ENCODE assay signal across 10 cellular contexts in the genomic region with DNA sequence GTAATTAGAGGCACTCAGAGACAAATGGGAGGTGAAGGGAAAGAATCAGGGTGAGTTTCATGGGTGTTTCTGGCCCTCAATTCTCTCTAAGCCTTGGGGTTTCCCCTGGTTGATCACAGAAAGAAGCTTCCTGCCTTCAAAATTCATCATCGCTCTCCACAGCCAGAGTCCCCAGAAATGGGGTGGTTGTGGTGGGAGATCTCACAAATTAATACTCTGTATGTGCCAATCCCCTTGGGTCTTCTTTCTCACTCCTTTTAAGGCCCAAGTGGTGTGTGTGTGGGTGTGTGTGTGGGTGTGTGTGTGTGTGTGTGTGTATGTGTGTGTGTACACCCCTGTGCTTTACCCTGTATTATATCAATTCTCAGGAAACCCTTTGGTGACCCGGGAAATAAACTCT. TPM values are rescaled to one million over a fixed set of nuclear protein-coding genes. Genes with fewer than 3 reads are reported as not detected.
DNase-seq lines count a peak whose midpoint lies in the region; ATAC-seq and TF ChIP-seq lines count a peak whose summit lies in the region.
"Had no signal": no experiment of that assay in that cellular context is flagged by ENCODE, and none has a peak within 500 bp of the region (broad histone marks: within the 10 kb centered on the region; RNA-seq: fewer than 3 reads in every experiment).

No MANE protein-coding gene starts in this region.

- in situ Hi-C loops in GM13977 (cut with MboI; ENCODE audit: low pct_unique_long_range_greater_than_20kb, low sequenced_read_pairs, unreplicated experiment): no loop called here

- H3K27me3 ChIP-seq in vagina: no peaks in the 10 kb centered on the region

- H3K9me3 ChIP-seq in vagina: no peaks in the 10 kb centered on the region
- H3K9me3 ChIP-seq: neutrophil had no signal

- DNase-seq in GM13977 (ENCODE audit: low spot score) (peak; percentile 65), NCI-H526 treated with DMSO at 0.1 percent for 48 hours (lab: John Stamatoyannopoulos, UW) (no peak), vagina (ENCODE audit: extremely low spot score in 2 of 2) (no peak)
- DNase-seq in activated CD8-positive, alpha-beta T cell treated with anti-CD3 and anti-CD28 coated beads, Interleukin-2, amount 10 ng/mL, durations not matched to agents 7 days and 5 days: peak; percentile 46
- DNase-seq in effector CD8-positive, alpha-beta T cell (lab: John Stamatoyannopoulos, UW): peak; percentile 13
- DNase-seq in stimulated activated CD8-positive, alpha-beta memory T cell treated with anti-CD3 and anti-CD28 coated beads, Interleukin-4, amount 100 ng/mL, for 4 hours (ENCODE audit: low read depth in 2 of 2, low spot score in 1 of 2): peak; percentile 20 to 43
- DNase-seq in NK-92 treated with Interleukin-12 subunit alpha and Interleukin-12 subunit beta, amount 100 ng/mL, for 24 hours (lab: John Stamatoyannopoulos, UW): no peak
- DNase-seq: NCI-H2107 had no signal

- POLR2A ChIA-PET in activated CD8-positive, alpha-beta T cell treated with anti-CD3 and anti-CD28 coated beads, Interleukin-2, amount 10 ng/mL, durations not matched to agents 7 days and 5 days (lab: Charles Lee): interaction anchor here (0.7 to 4.7 kb wide), 3 partner anchors 14 to 33 kb away, joined by 3 to 29 read pairs (median 4); a partner anchor contains a TSS

- peaks cover 19% of the 10 kb centered on the region for H3K9me3 Mint-ChIP-seq in activated CD8-positive, alpha-beta T cell treated with anti-CD3 and anti-CD28 coated beads, Interleukin-2, amount 10 ng/mL, durations not matched to agents 7 days and 5 days (ENCODE audit: insufficient read depth)

- peaks cover 69% of the 10 kb centered on the region for H3K4me1 Mint-ChIP-seq in activated CD8-positive, alpha-beta T cell treated with anti-CD3 and anti-CD28 coated beads, Interleukin-2, amount 10 ng/mL, durations not matched to agents 7 days and 5 days (ENCODE audit: low read depth)

- no peak overlapping the region for H3K27ac ChIP-seq in vagina
- H3K27ac ChIP-seq: neutrophil had no signal

- peak overlapping the region; percentile 73 for H3K27ac Mint-ChIP-seq in activated CD8-positive, alpha-beta T cell treated with anti-CD3 and anti-CD28 coated beads, Interleukin-2, amount 10 ng/mL, durations not matched to agents 7 days and 5 days

- H3K4me3 Mint-ChIP-seq in activated CD8-positive, alpha-beta T cell treated with anti-CD3 and anti-CD28 coated beads, Interleukin-2, amount 10 ng/mL, durations not matched to agents 7 days and 5 days: no peak overlapping the region

- H3K4me3 ChIP-seq in vagina: no peak overlapping the region

- intact Hi-C loops in vagina (cut with DNase I): no loop called here

- no peaks in the 10 kb centered on the region for H3K4me1 ChIP-seq in vagina

- H3K27me3 Mint-ChIP-seq in activated CD8-positive, alpha-beta T cell treated with anti-CD3 and anti-CD28 coated beads, Interleukin-2, amount 10 ng/mL, durations not matched to agents 7 days and 5 days (ENCODE audit: low read depth): no peaks in the 10 kb centered on the region

- H3K36me3 ChIP-seq in vagina: no peaks in the 10 kb centered on the region
- H3K36me3 ChIP-seq: neutrophil had no signal

- ATAC-seq in activated CD8-positive, alpha-beta T cell treated with anti-CD3 and anti-CD28 coated beads, Interleukin-2, amount 10 ng/mL, durations not matched to agents 7 days and 5 days: peak; percentile 33
- no peak for ATAC-seq in HG02642 (IDR thresholded peaks at IDR 0.05; ENCODE audit: poor library complexity, unreplicated experiment)

- TF ChIP-seq CTCF in GM13977 (IDR thresholded peaks at IDR 0.05; ENCODE audit: extremely low read depth, insufficient read depth, missing control alignments): no peak
- TF ChIP-seq CTCF in vagina (IDR thresholded peaks at IDR 0.05): no peak

- H3K36me3 Mint-ChIP-seq in activated CD8-positive, alpha-beta T cell treated with anti-CD3 and anti-CD28 coated beads, Interleukin-2, amount 10 ng/mL, durations not matched to agents 7 days and 5 days (ENCODE audit: low read depth): peaks cover 26% of the 10 kb centered on the region

- no peak for TF ChIP-seq POLR2A in vagina (IDR thresholded peaks at IDR 0.05)

- CTCF ChIA-PET in activated CD8-positive, alpha-beta T cell treated with anti-CD3 and anti-CD28 coated beads, Interleukin-2, amount 10 ng/mL, durations not matched to agents 7 days and 5 days (lab: Charles Lee): interaction anchor here (1.1 to 4.9 kb wide), 3 partner anchors 16 to 33 kb away, joined by 3 to 61 read pairs (median 4); a partner anchor contains a TSS

RNA-seq across cellular contexts. Expression of a gene that starts 2.7 kb away (rescaled TPM):
- 1 to 10 TPM; 5.8 to 6.2 TPM for total RNA-seq in activated CD8-positive, alpha-beta T cell treated with anti-CD3 and anti-CD28 coated beads, Interleukin-2, amount 10 ng/mL, durations not matched to agents 7 days and 5 days
- total RNA-seq in vagina: 31.7 TPM

RNA-seq across cellular contexts. Expression of a gene that starts 33.9 kb away (rescaled TPM):
- total RNA-seq in activated CD8-positive, alpha-beta T cell treated with anti-CD3 and anti-CD28 coated beads, Interleukin-2, amount 10 ng/mL, durations not matched to agents 7 days and 5 days: 100 to 1,000 TPM; 120 to 121 TPM
- 74.9 TPM for total RNA-seq in vagina

RNA-seq across cellular contexts. Expression of a gene that starts 59.8 kb away (rescaled TPM):
- total RNA-seq in activated CD8-positive, alpha-beta T cell treated with anti-CD3 and anti-CD28 coated beads, Interleukin-2, amount 10 ng/mL, durations not matched to agents 7 days and 5 days: 1 to 10 TPM; 4.9 to 5.2 TPM
- total RNA-seq in vagina: 5.2 TPM

Comparison
In these comparisons a context has a peak if more than half of its experiments do, and no peak if none do; other contexts are left out.
1. DNase-seq: peak in GM13977 (single experiment), activated CD8-positive, alpha-beta T cell treated with anti-CD3 and anti-CD28 coated beads, Interleukin-2, amount 10 ng/mL, durations not matched to agents 7 days and 5 days (single experiment), effector CD8-positive, alpha-beta T cell (single experiment) and stimulated activated CD8-positive, alpha-beta memory T cell treated with anti-CD3 and anti-CD28 coated beads, Interleukin-4, amount 100 ng/mL, for 4 hours (2 of 2); none in NK-92 treated with Interleukin-12 subunit alpha and Interleukin-12 subunit beta, amount 100 ng/mL, for 24 hours (single experiment), NCI-H526 treated with DMSO at 0.1 percent for 48 hours (single experiment) and vagina (0 of 2).